ENCODE assay signal across 8 cellular contexts in genomic region chr9:35035851-35036701, GRCh38. TPM values are rescaled to one million over a fixed set of nuclear protein-coding genes. Genes with fewer than 3 reads are reported as not detected.
DNase-seq lines count a peak whose midpoint lies in the region; ATAC-seq, FAIRE-seq and TF ChIP-seq lines count a peak whose summit lies in the region.

No MANE protein-coding gene starts in this region.

- TF ChIP-seq EP300 in sigmoid colon (IDR thresholded peaks at IDR 0.05), result no peak

- peak; percentile 89 for DNase-seq in activated CD4-positive, alpha-beta T cell treated with anti-CD3 and anti-CD28 coated beads, Interleukin-2, amount 10 ng/mL, durations not matched to agents 24 days and 14 days
- no peak for DNase-seq in esophagus squamous epithelium (lab: John Stamatoyannopoulos, UW)
- DNase-seq in sigmoid colon, result peak; percentile 74
- no peak for DNase-seq in RCC 7860 (ENCODE audit: low spot score)

- TF ChIP-seq POLR2A in esophagus squamous epithelium (IDR thresholded peaks at IDR 0.05) (no peak), sigmoid colon (IDR thresholded peaks at IDR 0.05) (no peak)

- peaks cover 8% of the 10 kb centered on the region for H3K4me1 Mint-ChIP-seq in activated CD4-positive, alpha-beta T cell treated with anti-CD3 and anti-CD28 coated beads, Interleukin-2, amount 10 ng/mL, durations not matched to agents 24 days and 14 days

- intact Hi-C loops in activated CD4-positive, alpha-beta T cell treated with anti-CD3 and anti-CD28 coated beads, Interleukin-2, amount 10 ng/mL, durations not matched to agents 24 days and 14 days (cut with micrococcal nuclease), result loop anchor here (5.0 kb wide), 1 partner anchor 44 kb away; no protein-coding TSS in a partner anchor
- intact Hi-C loops in esophagus squamous epithelium (cut with DNase I), result no loop called here
- intact Hi-C loops in sigmoid colon (cut with DNase I), result no loop called here

- H3K27ac ChIP-seq in BLaER1, result no peak overlapping the region; the same call in 1 of the 2 replicates
- peak overlapping the region in 2 of 4 donors; percentile 4 to 41 for H3K27ac ChIP-seq in esophagus squamous epithelium
- H3K27ac ChIP-seq in sigmoid colon, result peak overlapping the region in 2 of 4 donors; percentile 42 to 67

- peak overlapping the region; percentile 71 for H3K4me2 ChIP-seq in BLaER1

- no peaks in the 10 kb centered on the region for H3K27me3 ChIP-seq in BLaER1
- no peaks in the 10 kb centered on the region for H3K27me3 ChIP-seq in esophagus squamous epithelium
- no peaks in the 10 kb centered on the region for H3K27me3 ChIP-seq in sigmoid colon

- H3K4me1 ChIP-seq in BLaER1, result peaks cover 32% of the 10 kb centered on the region
- H3K4me1 ChIP-seq in esophagus squamous epithelium, result peaks cover 0 to 10% (median 9%) of the 10 kb centered on the region in 3 donors
- H3K4me1 ChIP-seq in sigmoid colon, result peaks cover 0 to 10% (median 8%) of the 10 kb centered on the region in 4 donors

- H3K36me3 ChIP-seq in BLaER1 (no peaks in the 10 kb centered on the region), esophagus squamous epithelium (peaks cover 0 to 7% (median 0%) of the 10 kb centered on the region in 3 donors), sigmoid colon (peaks cover 0 to 17% (median 1%) of the 10 kb centered on the region in 4 donors)

- H3K9me3 Mint-ChIP-seq in activated CD4-positive, alpha-beta T cell treated with anti-CD3 and anti-CD28 coated beads, Interleukin-2, amount 10 ng/mL, durations not matched to agents 24 days and 14 days, result no peaks in the 10 kb centered on the region

- peak overlapping the region; percentile 13; the same call in 1 of the 2 replicates for H3K9ac ChIP-seq in BLaER1

- H3K4me3 ChIP-seq in BLaER1, result no peak overlapping the region; the same call in 1 of the 2 replicates
- peak overlapping the region; percentile 1 to 52 (median 22) for H3K4me3 ChIP-seq in esophagus squamous epithelium
- peak overlapping the region; percentile 21 to 44 (median 36) for H3K4me3 ChIP-seq in sigmoid colon

- H3K27ac Mint-ChIP-seq in activated CD4-positive, alpha-beta T cell treated with anti-CD3 and anti-CD28 coated beads, Interleukin-2, amount 10 ng/mL, durations not matched to agents 24 days and 14 days, result peak overlapping the region; percentile 68

- H3K4me3 Mint-ChIP-seq in activated CD4-positive, alpha-beta T cell treated with anti-CD3 and anti-CD28 coated beads, Interleukin-2, amount 10 ng/mL, durations not matched to agents 24 days and 14 days, result peak overlapping the region; percentile 68

- ATAC-seq in HG03108 (IDR thresholded peaks at IDR 0.05; ENCODE audit: unreplicated experiment) (no peak), HG03039 (IDR thresholded peaks at IDR 0.05; ENCODE audit: unreplicated experiment) (no peak), GM18858 (IDR thresholded peaks at IDR 0.05; ENCODE audit: unreplicated experiment) (no peak)

- H3K9me3 ChIP-seq in BLaER1, result no peaks in the 10 kb centered on the region
- no peaks in the 10 kb centered on the region for H3K9me3 ChIP-seq in esophagus squamous epithelium
- no peaks in the 10 kb centered on the region for H3K9me3 ChIP-seq in sigmoid colon

- WGBS in esophagus squamous epithelium, 2 donors, result 56 to 57% methylated on average over 19 to 26 of the region's 48 CpGs
- 40 to 69% methylated on average over 48 of the region's 48 CpGs for WGBS in sigmoid colon, 2 donors

- TF ChIP-seq CTCF in esophagus squamous epithelium (IDR thresholded peaks at IDR 0.05), result no peak
- no peak for TF ChIP-seq CTCF in sigmoid colon (IDR thresholded peaks at IDR 0.05)

- no peaks in the 10 kb centered on the region for H4K20me1 ChIP-seq in BLaER1

- FAIRE-seq in RCC 7860 (lab: Jason Lieb, UNC), result no peak

- H3K27me3 Mint-ChIP-seq in activated CD4-positive, alpha-beta T cell treated with anti-CD3 and anti-CD28 coated beads, Interleukin-2, amount 10 ng/mL, durations not matched to agents 24 days and 14 days, result no peaks in the 10 kb centered on the region

- H3K36me3 Mint-ChIP-seq in activated CD4-positive, alpha-beta T cell treated with anti-CD3 and anti-CD28 coated beads, Interleukin-2, amount 10 ng/mL, durations not matched to agents 24 days and 14 days (ENCODE audit: low read depth), result peaks cover 12% of the 10 kb centered on the region

RNA-seq across cellular contexts. Expression of gene VCP, which starts 36.3 kb away (rescaled TPM):
- total RNA-seq in activated CD4-positive, alpha-beta T cell treated with anti-CD3 and anti-CD28 coated beads, Interleukin-2, amount 10 ng/mL, durations not matched to agents 24 days and 14 days, result 335 and 343 TPM in 2 replicates
- total RNA-seq in esophagus squamous epithelium, result 100 to 1,000 TPM; 160 to 254 (median 186) TPM
- total RNA-seq in sigmoid colon, result 100 to 1,000 TPM; 107 to 129 (median 115) TPM
- 100 to 1,000 TPM in 1 of 3 donors, 10 to 100 TPM in 2; 50.5 to 128 (median 62.2) TPM for polyA plus RNA-seq in sigmoid colon

RNA-seq across cellular contexts. Expression of gene FANCG, which starts 43.7 kb away (rescaled TPM):
- 114 and 122 TPM in 2 replicates for total RNA-seq in activated CD4-positive, alpha-beta T cell treated with anti-CD3 and anti-CD28 coated beads, Interleukin-2, amount 10 ng/mL, durations not matched to agents 24 days and 14 days
- total RNA-seq in esophagus squamous epithelium (10 to 100 TPM; 11.6 to 23.4 (median 18.8) TPM), sigmoid colon (10 to 100 TPM in 3 of 4 donors, 1 to 10 TPM in 1; 3.2 to 17.0 (median 12.9) TPM)
- polyA plus RNA-seq in sigmoid colon, result 10 to 100 TPM in 1 of 3 donors, 1 to 10 TPM in 2; 4.4 to 24.0 (median 5.4) TPM

RNA-seq across cellular contexts. Expression of gene DNAJB5, which starts 46.5 kb away (rescaled TPM):
- total RNA-seq in activated CD4-positive, alpha-beta T cell treated with anti-CD3 and anti-CD28 coated beads, Interleukin-2, amount 10 ng/mL, durations not matched to agents 24 days and 14 days, result 7.7 and 10.6 TPM in 2 replicates
- total RNA-seq in esophagus squamous epithelium, result 10 to 100 TPM in 1 of 4 donors, 1 to 10 TPM in 3; 3.5 to 16.6 (median 6.5) TPM
- 10 to 100 TPM; 27.8 to 58.7 (median 56.2) TPM for total RNA-seq in sigmoid colon
- 1 to 10 TPM in 2 of 3 donors, under 1 TPM in 1; 0.92 to 7.1 (median 2.4) TPM for polyA plus RNA-seq in sigmoid colon

Comparison
In these comparisons a context has a peak if more than half of its experiments do, and no peak if none do; other contexts are left out.
1. DNase-seq: peak in activated CD4-positive, alpha-beta T cell treated with anti-CD3 and anti-CD28 coated beads, Interleukin-2, amount 10 ng/mL, durations not matched to agents 24 days and 14 days (single experiment) and sigmoid colon (single experiment); none in esophagus squamous epithelium (single experiment) and RCC 7860 (single experiment).